8 cellular contexts compared by ENCODE assay signal in genomic region chr1:16366722-16367257, GRCh38. TPM values are rescaled to one million over a fixed set of nuclear protein-coding genes. Genes with fewer than 3 reads are reported as not detected.
DNase-seq lines count a peak whose midpoint lies in the region; ATAC-seq, FAIRE-seq and TF ChIP-seq lines count a peak whose summit lies in the region.

A gene with protein sequence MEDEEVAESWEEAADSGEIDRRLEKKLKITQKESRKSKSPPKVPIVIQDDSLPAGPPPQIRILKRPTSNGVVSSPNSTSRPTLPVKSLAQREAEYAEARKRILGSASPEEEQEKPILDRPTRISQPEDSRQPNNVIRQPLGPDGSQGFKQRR (plus strand): TSS chr1:16367242. CDS start chr1:16367258, 16 bp downstream.

- H3K9me3 ChIP-seq in WERI-Rb-1 (ENCODE audit: severe bottlenecking), result no peaks in the 10 kb centered on the region
- H3K9me3 ChIP-seq in breast epithelium, result no peaks in the 10 kb centered on the region
- no peaks in the 10 kb centered on the region for H3K9me3 ChIP-seq in iPS-18a (ENCODE audit: control insufficient read depth, low read depth, low read length)
- H3K9me3 ChIP-seq in skeletal muscle satellite cell (replicated peaks; ENCODE audit: low read length), result no peaks in the 10 kb centered on the region

- H3K4me1 ChIP-seq in breast epithelium (no peaks in the 10 kb centered on the region), iPS-18a (ENCODE audit: control insufficient read depth, low read depth, low read length) (peaks cover 7% of the 10 kb centered on the region), skeletal muscle satellite cell (ENCODE audit: control insufficient read depth, insufficient read depth, low read length) (peaks cover 23% of the 10 kb centered on the region)

- TF ChIP-seq CTCF in WERI-Rb-1 (IDR thresholded peaks at IDR 0.05; ENCODE audit: low read depth, low read length), result no peak
- no peak for TF ChIP-seq CTCF in breast epithelium (IDR thresholded peaks at IDR 0.05)

- peak; percentile 97 for FAIRE-seq in A204.1 (lab: Jason Lieb, UNC)

- H3K4me3 ChIP-seq in WERI-Rb-1 (ENCODE audit: low read depth, low read length), result peak within 1 kb of the TSS; percentile 83
- H3K4me3 ChIP-seq in breast epithelium, result peak within 1 kb of the TSS; percentile 79 to 89 (median 79)
- peak within 1 kb of the TSS; percentile 89 for H3K4me3 ChIP-seq in iPS-18a (ENCODE audit: low read length)
- H3K4me3 ChIP-seq in skeletal muscle satellite cell (ENCODE audit: low read length), result peak within 1 kb of the TSS; percentile 85

- peak; percentile 55 for ATAC-seq in GM18870 (IDR thresholded peaks at IDR 0.05; ENCODE audit: unreplicated experiment)
- peak; percentile 78 for ATAC-seq in HG03159 (IDR thresholded peaks at IDR 0.05; ENCODE audit: unreplicated experiment)

- no peak for TF ChIP-seq POLR2A in breast epithelium (IDR thresholded peaks at IDR 0.05)

- H3K4me2 ChIP-seq in skeletal muscle satellite cell (ENCODE audit: low read length), result peak within 1 kb of the TSS; percentile 90

- H3K27me3 ChIP-seq in WERI-Rb-1 (ENCODE audit: insufficient read depth, low read depth, severe bottlenecking) (no peaks in the 10 kb centered on the region), breast epithelium (no peaks in the 10 kb centered on the region), iPS-18a (ENCODE audit: control insufficient read depth, insufficient read depth, low read length) (peaks cover 6% of the 10 kb centered on the region), skeletal muscle satellite cell (ENCODE audit: control insufficient read depth, insufficient read depth, low read length) (no peaks in the 10 kb centered on the region)

- H3K9ac ChIP-seq in iPS-18a (ENCODE audit: low read length) (peak within 1 kb of the TSS; percentile 94), skeletal muscle satellite cell (ENCODE audit: low read depth, low read length) (peak within 1 kb of the TSS; percentile 93)

- peak; percentile 99 for DNase-seq in NCI-H2227 (lab: John Stamatoyannopoulos, UW; ENCODE audit: unreplicated experiment)
- peak; percentile 97 for DNase-seq in WERI-Rb-1
- peak; percentile 96 to 99 for DNase-seq in breast epithelium (ENCODE audit: low spot score in 2 of 2)

- H3K27ac ChIP-seq in WERI-Rb-1 (peak within 1 kb of the TSS; percentile 96), breast epithelium (peak within 1 kb of the TSS; percentile 97 to 99), iPS-18a (ENCODE audit: low read length) (peak within 1 kb of the TSS; percentile 70)

- H3K36me3 ChIP-seq in WERI-Rb-1, result peaks cover 6% of the 10 kb centered on the region; the same call in 1 of the 2 replicates
- H3K36me3 ChIP-seq in breast epithelium, result no peaks in the 10 kb centered on the region
- no peaks in the 10 kb centered on the region for H3K36me3 ChIP-seq in iPS-18a (ENCODE audit: control insufficient read depth, low read depth, low read length)
- H3K36me3 ChIP-seq in skeletal muscle satellite cell (ENCODE audit: insufficient read depth, low read length), result no peaks in the 10 kb centered on the region

- intact Hi-C loops in breast epithelium (cut with DNase I; ENCODE audit: low total_unique reads), result no loop called here

RNA-seq across cellular contexts. Expression of the gene that starts here (rescaled TPM):
- 10 to 100 TPM; 59.0 to 77.4 (median 61.3) TPM for total RNA-seq in breast epithelium
- 63.1 and 70.8 TPM in 2 replicates for total RNA-seq in skeletal muscle satellite cell (2012; rRNA removed)

Comparison
In these comparisons a context has a peak if more than half of its experiments do, and no peak if none do; other contexts are left out.
1. Peak in every context shown above with its lines: DNase-seq, ATAC-seq, H3K4me3 ChIP-seq and H3K27ac ChIP-seq.